In the genomic region with DNA sequence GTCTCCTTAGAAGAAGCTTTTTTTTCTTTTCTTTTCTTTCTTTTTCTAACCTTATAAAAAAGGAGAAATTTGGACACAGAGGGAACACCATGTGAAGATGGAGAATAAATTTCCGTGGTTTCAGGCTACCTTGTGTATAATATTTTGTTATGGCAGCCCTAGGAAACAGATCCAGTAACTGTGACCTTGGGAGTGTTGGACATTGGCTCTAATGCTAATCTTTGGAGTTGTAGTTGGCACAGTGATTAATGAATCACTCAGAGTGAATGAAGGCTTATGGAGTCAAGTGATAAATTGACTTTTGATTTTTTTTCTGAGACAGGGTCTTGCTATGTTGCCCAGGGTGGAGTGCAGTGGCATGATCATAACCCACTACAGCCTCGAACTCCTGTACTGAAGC, we compare ENCODE assay signal across 11 cellular contexts. TPM values are rescaled to one million over a fixed set of nuclear protein-coding genes. Genes with fewer than 3 reads are reported as not detected.
"Had no signal": no experiment of that assay in that cellular context is flagged by ENCODE, and none has a peak within 500 bp of the region (broad histone marks: within the 10 kb centered on the region; RNA-seq: fewer than 3 reads in every experiment).

No MANE protein-coding gene starts in this region.

- H3K4me2 ChIP-seq: KMS-11 had no signal

- H3K27ac ChIP-seq: GM23248, HL-60, KMS-11 had no signal

- ATAC-seq: HCT116 had no signal

- H3K4me1 ChIP-seq: HAP-1 had no signal

- H3K36me3 ChIP-seq: HAP-1 had no signal

- DNase-seq: GM23248, H7, HFFc6, IMR-90, KBM-7 had no signal

- H2AFZ ChIP-seq: GM23248 had no signal

- H3K4me3 ChIP-seq: GM23248, HAP-1 had no signal

- H3K9ac ChIP-seq: GM23248, KMS-11 had no signal

- H3K9me3 ChIP-seq: HAP-1 had no signal

RNA-seq across cellular contexts. Expression of gene PHOX2A, which starts 15.5 kb away (rescaled TPM):
- total RNA-seq: GM23248, H4, HFFc6, HT1080, IMR-90 had no signal
- polyA plus RNA-seq: GM23248, IMR-90 had no signal

RNA-seq across cellular contexts. Expression of gene FOLR2, which starts 42.9 kb away (rescaled TPM):
- total RNA-seq: GM23248, H4, H7, HFFc6, HT1080, IMR-90 had no signal
- polyA plus RNA-seq: GM23248, IMR-90 had no signal
